26 cellular contexts compared by ENCODE assay signal in genomic region chr2:27125104-27125503, GRCh38. TPM values are rescaled to one million over a fixed set of nuclear protein-coding genes. Genes with fewer than 3 reads are reported as not detected.
"Had no signal": no experiment of that assay in that cellular context is flagged by ENCODE, and none has a peak within 500 bp of the region (broad histone marks: within the 10 kb centered on the region; RNA-seq: fewer than 3 reads in every experiment).

No MANE protein-coding gene starts in this region.

- H3K9ac ChIP-seq: parathyroid adenoma had no signal

- H3K27ac Mint-ChIP-seq: dendritic cell treated with granulocyte-macrophage colony-stimulating factor and Interleukin-4, amounts not matched to agents 40 ng/mL and 50 ng/mL, for 4 days; memory B cell; stimulated activated memory B cell treated with anti-CD40 and anti-IgM and Interleukin-4, amounts not matched to agents 10 μg/mL and 1 μg/mL and 100 μg/mL, for 72 hours; stimulated activated naive CD8-positive, alpha-beta T cell treated with anti-CD3 and anti-CD28 coated beads, Interleukin-15, Interleukin-2, amounts not matched to agents 100 ng/mL and 50 ng/mL, for 24 hours had no signal

- H3K27ac ChIP-seq: esophagus squamous epithelium, lower lobe of right lung, parathyroid adenoma, prostate gland, tibial artery, upper lobe of left lung, uterus had no signal

- H3K9me3 Mint-ChIP-seq: dendritic cell treated with granulocyte-macrophage colony-stimulating factor and Interleukin-4, amounts not matched to agents 40 ng/mL and 50 ng/mL, for 4 days; effector memory CD8-positive, alpha-beta T cell; immature natural killer cell; memory B cell; stimulated activated memory B cell treated with anti-CD40 and anti-IgM and Interleukin-4, amounts not matched to agents 10 μg/mL and 1 μg/mL and 100 μg/mL, for 72 hours; stimulated activated naive CD8-positive, alpha-beta T cell treated with anti-CD3 and anti-CD28 coated beads, Interleukin-15, Interleukin-2, amounts not matched to agents 100 ng/mL and 50 ng/mL, for 24 hours had no signal

- H3K4me3 ChIP-seq: esophagus squamous epithelium, left ventricle myocardium inferior, lower lobe of right lung, prostate gland, right lobe of liver, tibial artery, upper lobe of left lung, uterus had no signal

- H3K4me3 Mint-ChIP-seq: dendritic cell treated with granulocyte-macrophage colony-stimulating factor and Interleukin-4, amounts not matched to agents 40 ng/mL and 50 ng/mL, for 4 days; memory B cell; stimulated activated memory B cell treated with anti-CD40 and anti-IgM and Interleukin-4, amounts not matched to agents 10 μg/mL and 1 μg/mL and 100 μg/mL, for 72 hours; stimulated activated naive CD8-positive, alpha-beta T cell treated with anti-CD3 and anti-CD28 coated beads, Interleukin-15, Interleukin-2, amounts not matched to agents 100 ng/mL and 50 ng/mL, for 24 hours had no signal

- H3K9me3 ChIP-seq: esophagus squamous epithelium, left ventricle myocardium inferior, lower lobe of right lung, prostate gland, right lobe of liver, tibial artery, upper lobe of left lung, uterus had no signal

- ATAC-seq: effector memory CD8-positive, alpha-beta T cell; lower lobe of right lung; naive thymus-derived CD4-positive, alpha-beta T cell; right lobe of liver; stimulated activated memory B cell treated with anti-CD40 and anti-IgM and Interleukin-4, amounts not matched to agents 10 μg/mL and 1 μg/mL and 100 μg/mL, for 72 hours had no signal

- DNase-seq: effector memory CD8-positive, alpha-beta T cell; esophagus squamous epithelium; foreskin fibroblast; immature natural killer cell; left ventricle myocardium inferior; lower lobe of right lung; naive thymus-derived CD4-positive, alpha-beta T cell; retina; right lobe of liver; stimulated activated CD4-positive, alpha-beta T cell treated with anti-CD3 and anti-CD28 coated beads, Interleukin-15, amount 100 ng/mL, for 24 hours; stimulated activated CD4-positive, alpha-beta T cell treated with anti-CD3 and anti-CD28 coated beads, Interleukin-1b, Interleukin-23, amount 100 ng/mL, for 48 hours; stimulated activated CD4-positive, alpha-beta T cell treated with anti-CD3 and anti-CD28 coated beads, Interleukin-4, amount 100 ng/mL, for 24 hours; tibial artery; upper lobe of left lung; uterus had no signal

- H3K36me3 ChIP-seq: uterus had no signal

- H3K27me3 ChIP-seq: esophagus squamous epithelium, right lobe of liver, tibial artery, upper lobe of left lung, uterus had no signal

- H3K4me1 ChIP-seq: parathyroid adenoma, prostate gland, uterus had no signal

RNA-seq across cellular contexts. Expression of gene ABHD1, which starts 1.5 kb away (rescaled TPM):
- total RNA-seq: epithelial cell of proximal tubule, esophagus squamous epithelium, temporal lobe had no signal
- polyA plus RNA-seq: keratinocyte had no signal

RNA-seq across cellular contexts. Expression of gene CGREF1, which starts 6.2 kb away (rescaled TPM):
- polyA plus RNA-seq: immature natural killer cell had no signal

RNA-seq across cellular contexts. Expression of gene PRR30, which starts 14.1 kb away (rescaled TPM):
- total RNA-seq: epithelial cell of proximal tubule; esophagus squamous epithelium; left ventricle myocardium inferior; lower lobe of right lung; mononuclear cell; naive thymus-derived CD4-positive, alpha-beta T cell; omental fat pad; right lobe of liver; temporal lobe; upper lobe of left lung; uterus had no signal
- polyA plus RNA-seq: immature natural killer cell; keratinocyte; naive thymus-derived CD4-positive, alpha-beta T cell had no signal

RNA-seq across cellular contexts. Expression of gene TCF23, which starts 23.7 kb away (rescaled TPM):
- total RNA-seq: epithelial cell of proximal tubule; esophagus squamous epithelium; mononuclear cell; naive thymus-derived CD4-positive, alpha-beta T cell; temporal lobe had no signal
- polyA plus RNA-seq: immature natural killer cell; keratinocyte; naive thymus-derived CD4-positive, alpha-beta T cell had no signal
